ENCODE assay signal across 1 cellular context in the genomic region with DNA sequence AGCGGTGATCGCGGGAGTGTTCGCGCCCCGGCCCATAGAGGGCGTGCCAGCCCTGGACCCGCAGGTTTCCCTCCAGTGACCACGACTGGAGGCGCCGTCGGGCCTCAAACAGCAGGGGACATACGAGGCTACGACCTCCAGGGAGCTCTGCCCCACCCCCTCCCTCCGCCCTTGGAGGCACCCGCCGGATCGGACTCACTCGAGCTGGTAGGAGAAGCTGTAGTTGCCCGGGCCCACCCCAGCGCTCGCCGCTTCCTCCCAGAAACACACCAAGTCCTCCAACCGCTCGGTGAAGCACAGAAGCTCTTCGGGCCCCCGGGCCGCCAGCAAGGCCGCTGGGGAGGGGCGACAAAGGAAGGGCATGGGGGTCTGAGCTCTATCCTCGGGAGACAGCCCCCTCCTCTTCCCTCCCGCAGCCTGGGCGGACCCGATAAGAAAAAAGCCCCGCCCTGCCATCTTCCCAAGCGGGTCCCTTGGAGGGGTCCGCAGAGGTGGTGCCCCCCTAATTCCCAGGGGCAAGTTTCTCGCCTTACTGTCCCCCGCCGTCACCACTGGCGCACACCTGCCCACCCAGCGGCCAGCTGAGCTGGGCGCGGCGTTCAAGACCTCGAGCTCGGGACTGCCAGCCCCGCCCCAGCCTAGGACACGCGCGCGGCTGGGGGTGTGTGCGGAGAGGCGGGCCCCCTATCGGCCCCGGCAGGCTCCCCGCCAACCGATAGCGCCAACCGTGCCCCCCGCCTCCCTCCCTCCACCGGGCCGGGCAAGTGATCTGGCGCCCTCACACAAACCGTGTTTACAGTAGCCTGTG.
A peak's percentile ranks its signal among the peaks of the same experiment; 100 is the strongest.
TF ChIP-seq lines count a peak whose summit lies in the region.

No MANE protein-coding gene starts in this region.

TF ChIP-seq in HEK293, 187 proteins besides CTCF, POLR2A, EP300 and RAD21 (continued from another document):
- peak; percentile 23; the same call in 1 of the 2 replicates for TF ChIP-seq BCL11B (tag by site-specific recombination; IDR thresholded peaks at IDR 0.05; ENCODE audit: low read depth)
- TF ChIP-seq ZNF2 (tag by site-specific recombination; IDR thresholded peaks at IDR 0.05), result peak; percentile 80
- peak; percentile 89 for TF ChIP-seq BCL11A (tag by site-specific recombination; IDR thresholded peaks at IDR 0.05; ENCODE audit: low read depth)
- no peak for TF ChIP-seq ZSCAN23 (tag by site-specific recombination; IDR thresholded peaks at IDR 0.05)
- TF ChIP-seq, protein P1, sequence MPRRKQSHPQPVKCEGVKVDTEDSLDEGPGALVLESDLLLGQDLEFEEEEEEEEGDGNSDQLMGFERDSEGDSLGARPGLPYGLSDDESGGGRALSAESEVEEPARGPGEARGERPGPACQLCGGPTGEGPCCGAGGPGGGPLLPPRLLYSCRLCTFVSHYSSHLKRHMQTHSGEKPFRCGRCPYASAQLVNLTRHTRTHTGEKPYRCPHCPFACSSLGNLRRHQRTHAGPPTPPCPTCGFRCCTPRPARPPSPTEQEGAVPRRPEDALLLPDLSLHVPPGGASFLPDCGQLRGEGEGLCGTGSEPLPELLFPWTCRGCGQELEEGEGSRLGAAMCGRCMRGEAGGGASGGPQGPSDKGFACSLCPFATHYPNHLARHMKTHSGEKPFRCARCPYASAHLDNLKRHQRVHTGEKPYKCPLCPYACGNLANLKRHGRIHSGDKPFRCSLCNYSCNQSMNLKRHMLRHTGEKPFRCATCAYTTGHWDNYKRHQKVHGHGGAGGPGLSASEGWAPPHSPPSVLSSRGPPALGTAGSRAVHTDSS (tag by site-specific recombination; IDR thresholded peaks at IDR 0.05), result no peak
- TF ChIP-seq ZNF391 (tag by site-specific recombination; IDR thresholded peaks at IDR 0.05; ENCODE audit: borderline replicate concordance, low read depth), result no peak
- TF ChIP-seq ZNF791 (tag by site-specific recombination; IDR thresholded peaks at IDR 0.05), result no peak
- TF ChIP-seq ZNF274 (IDR thresholded peaks at IDR 0.05; ENCODE audit: low read length), result no peak
- no peak for TF ChIP-seq ZNF274 (tag by site-specific recombination; IDR thresholded peaks at IDR 0.05; ENCODE audit: borderline replicate concordance)
- TF ChIP-seq ZEB2 (tag by site-specific recombination; IDR thresholded peaks at IDR 0.05), result peak; percentile 71; the same call in 1 of the 2 replicates
- TF ChIP-seq, protein P2, sequence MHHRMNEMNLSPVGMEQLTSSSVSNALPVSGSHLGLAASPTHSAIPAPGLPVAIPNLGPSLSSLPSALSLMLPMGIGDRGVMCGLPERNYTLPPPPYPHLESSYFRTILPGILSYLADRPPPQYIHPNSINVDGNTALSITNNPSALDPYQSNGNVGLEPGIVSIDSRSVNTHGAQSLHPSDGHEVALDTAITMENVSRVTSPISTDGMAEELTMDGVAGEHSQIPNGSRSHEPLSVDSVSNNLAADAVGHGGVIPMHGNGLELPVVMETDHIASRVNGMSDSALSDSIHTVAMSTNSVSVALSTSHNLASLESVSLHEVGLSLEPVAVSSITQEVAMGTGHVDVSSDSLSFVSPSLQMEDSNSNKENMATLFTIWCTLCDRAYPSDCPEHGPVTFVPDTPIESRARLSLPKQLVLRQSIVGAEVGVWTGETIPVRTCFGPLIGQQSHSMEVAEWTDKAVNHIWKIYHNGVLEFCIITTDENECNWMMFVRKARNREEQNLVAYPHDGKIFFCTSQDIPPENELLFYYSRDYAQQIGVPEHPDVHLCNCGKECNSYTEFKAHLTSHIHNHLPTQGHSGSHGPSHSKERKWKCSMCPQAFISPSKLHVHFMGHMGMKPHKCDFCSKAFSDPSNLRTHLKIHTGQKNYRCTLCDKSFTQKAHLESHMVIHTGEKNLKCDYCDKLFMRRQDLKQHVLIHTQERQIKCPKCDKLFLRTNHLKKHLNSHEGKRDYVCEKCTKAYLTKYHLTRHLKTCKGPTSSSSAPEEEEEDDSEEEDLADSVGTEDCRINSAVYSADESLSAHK (tag by site-specific recombination; IDR thresholded peaks at IDR 0.05), result no peak
- peak; percentile 91 for TF ChIP-seq GLIS2 (tag by site-specific recombination; IDR thresholded peaks at IDR 0.05)
- peak; percentile 31; the same call in 1 of the 2 replicates for TF ChIP-seq ZNF366 (tag by site-specific recombination; conservative IDR thresholded peaks at IDR 0.05)
- TF ChIP-seq ZNF202 (tag by site-specific recombination; IDR thresholded peaks at IDR 0.05; ENCODE audit: borderline replicate concordance), result no peak
- peak; percentile 82 for TF ChIP-seq ZIC2 (tag by site-specific recombination; IDR thresholded peaks at IDR 0.05)
- peak; percentile 14; the same call in 1 of the 2 replicates for TF ChIP-seq KLF16 (tag by site-specific recombination; IDR thresholded peaks at IDR 0.05)
- no peak for TF ChIP-seq ZNF169 (tag by site-specific recombination; IDR thresholded peaks at IDR 0.05)
- no peak for TF ChIP-seq ZNF747 (tag by site-specific recombination; IDR thresholded peaks at IDR 0.05)
- TF ChIP-seq KLF8 (tag by site-specific recombination; IDR thresholded peaks at IDR 0.05), result peak; percentile 69
- TF ChIP-seq, protein P3, sequence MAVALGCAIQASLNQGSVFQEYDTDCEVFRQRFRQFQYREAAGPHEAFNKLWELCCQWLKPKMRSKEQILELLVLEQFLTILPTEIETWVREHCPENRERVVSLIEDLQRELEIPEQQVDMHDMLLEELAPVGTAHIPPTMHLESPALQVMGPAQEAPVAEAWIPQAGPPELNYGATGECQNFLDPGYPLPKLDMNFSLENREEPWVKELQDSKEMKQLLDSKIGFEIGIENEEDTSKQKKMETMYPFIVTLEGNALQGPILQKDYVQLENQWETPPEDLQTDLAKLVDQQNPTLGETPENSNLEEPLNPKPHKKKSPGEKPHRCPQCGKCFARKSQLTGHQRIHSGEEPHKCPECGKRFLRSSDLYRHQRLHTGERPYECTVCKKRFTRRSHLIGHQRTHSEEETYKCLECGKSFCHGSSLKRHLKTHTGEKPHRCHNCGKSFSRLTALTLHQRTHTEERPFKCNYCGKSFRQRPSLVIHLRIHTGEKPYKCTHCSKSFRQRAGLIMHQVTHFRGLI (tag by site-specific recombination; IDR thresholded peaks at IDR 0.05), result 0 out of 2 replicates have a peak, but pooled peaks have one; percentile 22
- TF ChIP-seq EGR2 (tag by site-specific recombination; IDR thresholded peaks at IDR 0.05; ENCODE audit: low read depth), result peak; percentile 32; the same call in 1 of the 2 replicates
- TF ChIP-seq ZBTB17 (tag by site-specific recombination; IDR thresholded peaks at IDR 0.05), result peak; percentile 33; the same call in 1 of the 2 replicates
- TF ChIP-seq, protein P4, sequence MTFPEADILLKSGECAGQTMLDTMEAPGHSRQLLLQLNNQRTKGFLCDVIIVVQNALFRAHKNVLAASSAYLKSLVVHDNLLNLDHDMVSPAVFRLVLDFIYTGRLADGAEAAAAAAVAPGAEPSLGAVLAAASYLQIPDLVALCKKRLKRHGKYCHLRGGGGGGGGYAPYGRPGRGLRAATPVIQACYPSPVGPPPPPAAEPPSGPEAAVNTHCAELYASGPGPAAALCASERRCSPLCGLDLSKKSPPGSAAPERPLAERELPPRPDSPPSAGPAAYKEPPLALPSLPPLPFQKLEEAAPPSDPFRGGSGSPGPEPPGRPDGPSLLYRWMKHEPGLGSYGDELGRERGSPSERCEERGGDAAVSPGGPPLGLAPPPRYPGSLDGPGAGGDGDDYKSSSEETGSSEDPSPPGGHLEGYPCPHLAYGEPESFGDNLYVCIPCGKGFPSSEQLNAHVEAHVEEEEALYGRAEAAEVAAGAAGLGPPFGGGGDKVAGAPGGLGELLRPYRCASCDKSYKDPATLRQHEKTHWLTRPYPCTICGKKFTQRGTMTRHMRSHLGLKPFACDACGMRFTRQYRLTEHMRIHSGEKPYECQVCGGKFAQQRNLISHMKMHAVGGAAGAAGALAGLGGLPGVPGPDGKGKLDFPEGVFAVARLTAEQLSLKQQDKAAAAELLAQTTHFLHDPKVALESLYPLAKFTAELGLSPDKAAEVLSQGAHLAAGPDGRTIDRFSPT (tag by site-specific recombination; IDR thresholded peaks at IDR 0.05), result peak; percentile 60
- TF ChIP-seq ZNF549 (tag by site-specific recombination; IDR thresholded peaks at IDR 0.05), result no peak
- peak; percentile 53; the same call in 1 of the 2 replicates for TF ChIP-seq ZNF324 (tag by site-specific recombination; IDR thresholded peaks at IDR 0.05)
TF ChIP-seq in HEK293: peak in this region for 49.
